Comparison of ENCODE assay signal across 8 cellular contexts in the genomic region with DNA sequence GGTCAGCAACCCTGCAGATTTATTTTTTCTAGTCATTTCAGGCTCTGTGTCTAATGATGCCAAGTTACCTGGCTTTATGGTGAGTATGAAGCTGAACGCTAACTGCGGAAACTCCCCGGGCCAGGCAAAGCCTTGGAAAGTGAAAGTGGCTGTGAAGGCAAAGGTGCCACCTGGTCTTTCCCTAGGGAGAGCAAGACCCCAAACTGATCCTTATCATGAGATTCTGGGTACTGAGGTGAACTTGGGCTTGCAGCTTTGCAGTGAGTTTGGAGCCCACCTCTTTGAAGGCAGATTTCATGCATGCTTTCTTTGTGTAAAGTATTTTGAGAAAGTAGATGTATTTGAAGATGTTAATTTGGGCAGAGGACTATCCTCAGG.
A peak's percentile ranks its signal among the peaks of the same experiment; 100 is the strongest.
DNase-seq lines count a peak whose midpoint lies in the region; ATAC-seq, FAIRE-seq and TF ChIP-seq lines count a peak whose summit lies in the region.

No MANE protein-coding gene starts in this region.

- H3K27ac Mint-ChIP-seq in astrocyte (ENCODE audit: unreplicated experiment), result no peak overlapping the region
- H3K27ac Mint-ChIP-seq in stimulated activated memory B cell treated with anti-CD40 and anti-IgM and Interleukin-4, amounts not matched to agents 10 μg/mL and 1 μg/mL and 100 μg/mL, for 72 hours, result peak overlapping the region; percentile 36

- H3K36me3 Mint-ChIP-seq in activated T-cell treated with anti-CD3 and anti-CD28 coated beads, Interleukin-2, amount 50 U/mL, for 4 hours (ENCODE audit: insufficient read depth), result no peaks in the 10 kb centered on the region
- H3K36me3 Mint-ChIP-seq in astrocyte (ENCODE audit: low read depth, unreplicated experiment), result no peaks in the 10 kb centered on the region
- no peaks in the 10 kb centered on the region for H3K36me3 Mint-ChIP-seq in stimulated activated memory B cell treated with anti-CD40 and anti-IgM and Interleukin-4, amounts not matched to agents 10 μg/mL and 1 μg/mL and 100 μg/mL, for 72 hours

- H3K9ac ChIP-seq in astrocyte (ENCODE audit: low read length), result peak overlapping the region; percentile 57

- no peaks in the 10 kb centered on the region for H3K36me3 ChIP-seq in astrocyte (ENCODE audit: insufficient read depth, low read length)

- no peaks in the 10 kb centered on the region for H4K20me1 ChIP-seq in astrocyte (ENCODE audit: insufficient read depth, low read length)

- H3K4me3 Mint-ChIP-seq in activated T-cell treated with anti-CD3 and anti-CD28 coated beads, Interleukin-2, amount 50 U/mL, for 4 hours, result peak overlapping the region; percentile 57
- H3K4me3 Mint-ChIP-seq in astrocyte (ENCODE audit: unreplicated experiment), result no peak overlapping the region
- peak overlapping the region; percentile 47 for H3K4me3 Mint-ChIP-seq in stimulated activated memory B cell treated with anti-CD40 and anti-IgM and Interleukin-4, amounts not matched to agents 10 μg/mL and 1 μg/mL and 100 μg/mL, for 72 hours

- no peaks in the 10 kb centered on the region for H3K27me3 ChIP-seq in astrocyte (ENCODE audit: insufficient read depth, low read length)

- peak overlapping the region; percentile 8 for H3K4me3 ChIP-seq in astrocyte (ENCODE audit: insufficient read depth, low read depth, low read length)

- H3K4me2 ChIP-seq in astrocyte (ENCODE audit: low read length), result peak overlapping the region; percentile 85

- no peaks in the 10 kb centered on the region for H3K9me3 Mint-ChIP-seq in activated T-cell treated with anti-CD3 and anti-CD28 coated beads, Interleukin-2, amount 50 U/mL, for 4 hours
- H3K9me3 Mint-ChIP-seq in astrocyte (ENCODE audit: unreplicated experiment), result no peaks in the 10 kb centered on the region
- H3K9me3 Mint-ChIP-seq in stimulated activated memory B cell treated with anti-CD40 and anti-IgM and Interleukin-4, amounts not matched to agents 10 μg/mL and 1 μg/mL and 100 μg/mL, for 72 hours, result no peaks in the 10 kb centered on the region

- TF ChIP-seq CTCF in astrocyte (IDR thresholded peaks at IDR 0.05; ENCODE audit: insufficient read depth, low read depth, low read length), result no peak

- H3K79me2 ChIP-seq in astrocyte (ENCODE audit: insufficient read depth, low read length), result no peaks in the 10 kb centered on the region

- FAIRE-seq in astrocyte (lab: Jason Lieb, UNC), result no peak

- peak overlapping the region; percentile 74 for H2AFZ ChIP-seq in astrocyte (ENCODE audit: low read depth, low read length)

- H3K4me1 ChIP-seq in astrocyte (ENCODE audit: insufficient read depth, low read length), result peaks cover 9% of the 10 kb centered on the region

- H3K27me3 Mint-ChIP-seq in activated T-cell treated with anti-CD3 and anti-CD28 coated beads, Interleukin-2, amount 50 U/mL, for 4 hours (ENCODE audit: low read depth), result peaks cover 1% of the 10 kb centered on the region
- H3K27me3 Mint-ChIP-seq in astrocyte (ENCODE audit: low read depth, unreplicated experiment), result peaks cover 3% of the 10 kb centered on the region
- no peaks in the 10 kb centered on the region for H3K27me3 Mint-ChIP-seq in stimulated activated memory B cell treated with anti-CD40 and anti-IgM and Interleukin-4, amounts not matched to agents 10 μg/mL and 1 μg/mL and 100 μg/mL, for 72 hours

- H3K4me1 Mint-ChIP-seq in activated T-cell treated with anti-CD3 and anti-CD28 coated beads, Interleukin-2, amount 50 U/mL, for 4 hours (ENCODE audit: low read depth), result peaks cover 20% of the 10 kb centered on the region
- peaks cover 4% of the 10 kb centered on the region for H3K4me1 Mint-ChIP-seq in astrocyte (ENCODE audit: low read depth, unreplicated experiment)
- peaks cover 23% of the 10 kb centered on the region for H3K4me1 Mint-ChIP-seq in stimulated activated memory B cell treated with anti-CD40 and anti-IgM and Interleukin-4, amounts not matched to agents 10 μg/mL and 1 μg/mL and 100 μg/mL, for 72 hours

- H3K9me3 ChIP-seq in astrocyte (ENCODE audit: insufficient read depth, low read depth, low read length), result no peaks in the 10 kb centered on the region

- ATAC-seq in activated T-cell treated with anti-CD3 and anti-CD28 coated beads, Interleukin-2, amount 50 U/mL, for 4 hours, result no peak
- ATAC-seq in HG02852 (IDR thresholded peaks at IDR 0.05; ENCODE audit: unreplicated experiment), result peak; percentile 8
- peak; percentile 34 for ATAC-seq in stimulated activated memory B cell treated with anti-CD40 and anti-IgM and Interleukin-4, amounts not matched to agents 10 μg/mL and 1 μg/mL and 100 μg/mL, for 72 hours

- DNase-seq in activated T-cell treated with anti-CD3 and anti-CD28 coated beads, Interleukin-2, amount 50 U/mL, for 4 hours, result no peak
- no peak for DNase-seq in activated T-cell treated with anti-CD3 and anti-CD28 coated beads, Interleukin-2, amount 50 U/mL, for 1 hour
- DNase-seq in astrocyte (ENCODE audit: low read depth) (no peak), NCI-H526 (lab: John Stamatoyannopoulos, UW) (no peak), HPDE6-E6E7 (ENCODE audit: extremely low spot score) (no peak), COLO829 (ENCODE audit: low spot score) (no peak)

- H3K27ac ChIP-seq in astrocyte (ENCODE audit: low read depth, low read length), result no peak overlapping the region

Comparison
In these comparisons a context has a peak if more than half of its experiments do, and no peak if none do; other contexts are left out.
1. ATAC-seq: peak in HG02852 (single experiment) and stimulated activated memory B cell treated with anti-CD40 and anti-IgM and Interleukin-4, amounts not matched to agents 10 μg/mL and 1 μg/mL and 100 μg/mL, for 72 hours (single experiment); none in activated T-cell treated with anti-CD3 and anti-CD28 coated beads, Interleukin-2, amount 50 U/mL, for 4 hours (0 of 2).